Comparison of ENCODE assay signal across 19 cellular contexts in the genomic region with DNA sequence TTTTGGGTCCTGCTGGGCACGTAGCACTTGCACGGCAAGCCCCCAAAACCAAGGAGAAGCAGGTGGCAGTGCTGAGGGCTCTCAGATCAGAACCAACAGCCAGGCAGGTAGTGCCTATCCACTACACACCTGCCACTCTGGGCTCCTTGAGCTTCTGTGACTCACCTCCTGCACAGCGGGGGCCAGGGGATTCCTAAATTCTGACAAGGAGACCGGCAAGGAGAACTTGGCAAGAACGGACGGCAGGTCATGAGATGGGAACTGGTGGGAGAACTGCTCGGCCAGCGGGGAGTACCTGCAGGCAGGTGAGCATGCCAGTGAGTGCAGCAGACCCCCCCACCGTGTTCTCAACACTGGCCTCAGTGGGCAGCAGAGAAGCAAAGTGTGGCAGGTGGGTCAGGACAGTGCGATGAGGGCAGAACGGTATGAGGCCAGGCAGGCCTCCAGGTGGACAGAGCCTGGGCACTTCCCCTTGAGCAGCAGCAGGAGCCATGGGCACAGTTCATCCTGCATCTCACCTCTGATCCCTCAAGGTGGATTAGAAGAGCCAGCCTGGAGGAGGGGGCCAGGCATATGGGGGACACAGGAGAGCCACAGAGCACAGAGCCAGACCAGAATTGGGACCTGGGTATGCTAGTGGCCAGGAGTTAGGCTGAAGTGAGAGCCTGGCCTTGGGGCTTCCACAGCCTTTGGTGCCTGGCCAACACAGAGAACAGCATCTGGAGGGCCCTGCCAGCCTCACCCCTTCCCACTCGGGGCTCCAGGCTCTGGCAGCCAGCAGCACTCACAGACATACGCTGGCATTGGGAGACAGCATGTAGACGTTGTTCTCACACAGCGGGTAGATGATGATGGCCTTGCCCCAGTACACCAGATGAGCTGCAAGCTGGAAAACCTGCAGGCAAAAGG. TPM values are rescaled to one million over a fixed set of nuclear protein-coding genes. Genes with fewer than 3 reads are reported as not detected.
DNase-seq lines count a peak whose midpoint lies in the region; FAIRE-seq and TF ChIP-seq lines count a peak whose summit lies in the region.
"Had no signal": no experiment of that assay in that cellular context is flagged by ENCODE, and none has a peak within 500 bp of the region (broad histone marks: within the 10 kb centered on the region; RNA-seq: fewer than 3 reads in every experiment).

No MANE protein-coding gene starts in this region.

- no peak overlapping the region for H3K4me3 ChIP-seq in bronchial epithelial cell (ENCODE audit: low read depth, low read length)
- H3K4me3 ChIP-seq: breast epithelium had no signal

- TF ChIP-seq CTCF in bronchial epithelial cell (IDR thresholded peaks at IDR 0.05; ENCODE audit: insufficient read depth, low read length, severe bottlenecking): no peak

- peak; percentile 26 for DNase-seq in NCI-H2196 (lab: John Stamatoyannopoulos, UW; ENCODE audit: unreplicated experiment)
- DNase-seq in NCI-H2196 treated with DMSO at 0.1 percent for 48 hours (lab: John Stamatoyannopoulos, UW; ENCODE audit: unreplicated experiment): no peak
- DNase-seq in bronchial epithelial cell (ENCODE audit: low read depth): no peak
- no peak for DNase-seq in putamen (ENCODE audit: low spot score)
- DNase-seq in RCC 7860 (ENCODE audit: low spot score): no peak
- DNase-seq: activated CD4-positive, alpha-beta T cell treated with anti-CD3 and anti-CD28 coated beads, Interleukin-2, amount 50 U/mL, for 4 hours; activated naive CD8-positive, alpha-beta T cell treated with anti-CD3 and anti-CD28 coated beads for 36 hours; activated T-cell treated with anti-CD3 and anti-CD28 coated beads, Interleukin-2, amount 50 U/mL, for 1 hour; effector CD4-positive, alpha-beta T cell; KBM-7; NCI-H1048; OCI-M1; stimulated activated CD4-positive, alpha-beta T cell treated with anti-CD3 and anti-CD28 coated beads, Interleukin-4, amount 100 ng/mL, for 1 hour; stimulated activated CD8-positive, alpha-beta memory T cell treated with anti-CD3 and anti-CD28 coated beads, Interleukin-4, amount 100 ng/mL, for 48 hours; trophoblast cell had no signal

- peak overlapping the region; percentile 54 for H3K27ac ChIP-seq in temporal lobe (ENCODE audit: low read depth, low read length)
- H3K27ac ChIP-seq: breast epithelium, parathyroid adenoma had no signal

- H3K36me3 ChIP-seq in bronchial epithelial cell (ENCODE audit: control insufficient read depth, insufficient read depth, low read length): peaks cover 33% of the 10 kb centered on the region
- H3K36me3 ChIP-seq: breast epithelium had no signal

- peak; percentile 7 for FAIRE-seq in bronchial epithelial cell (lab: Jason Lieb, UNC)
- FAIRE-seq in RCC 7860 (lab: Jason Lieb, UNC): no peak
- FAIRE-seq: A204.1 had no signal

- no peaks in the 10 kb centered on the region for H3K27me3 ChIP-seq in bronchial epithelial cell (ENCODE audit: control insufficient read depth, insufficient read depth, low read length)
- H3K27me3 ChIP-seq: breast epithelium had no signal

RNA-seq across cellular contexts. Expression of a gene that starts 14.7 kb away (rescaled TPM):
- total RNA-seq in bronchial epithelial cell (91.1 and 107 TPM in 2 replicates), temporal lobe (36.6 TPM)

RNA-seq across cellular contexts. Expression of a gene that starts 20.3 kb away (rescaled TPM):
- total RNA-seq in bronchial epithelial cell: 10.3 and 20.6 TPM in 2 replicates
- 0.98 TPM for total RNA-seq in temporal lobe

RNA-seq across cellular contexts. Expression of a gene that starts 39.1 kb away (rescaled TPM):
- 9.0 and 14.1 TPM in 2 replicates for total RNA-seq in bronchial epithelial cell
- total RNA-seq in temporal lobe: 12.5 TPM

RNA-seq across cellular contexts. Expression of a gene that starts 39.3 kb away (rescaled TPM):
- total RNA-seq in bronchial epithelial cell (4.7 and 5.8 TPM in 2 replicates), temporal lobe (2.5 TPM)

RNA-seq across cellular contexts. Expression of a gene that starts 45.8 kb away (rescaled TPM):
- 6.8 TPM in 2 replicates for total RNA-seq in bronchial epithelial cell
- total RNA-seq in temporal lobe: 11.1 TPM
